ENCODE assay signal across 1 cellular context in genomic region chr1:246734861-246735260, GRCh38.
A peak's percentile ranks its signal among the peaks of the same experiment; 100 is the strongest.
TF ChIP-seq lines count a peak whose summit lies in the region.

No MANE protein-coding gene starts in this region.

TF ChIP-seq in endothelial cell of umbilical vein, 7 proteins besides CTCF, POLR2A, EP300 and RAD21 (continued from another document):
- peak; percentile 39 for TF ChIP-seq JUN (IDR thresholded peaks at IDR 0.05; ENCODE audit: borderline replicate concordance, insufficient read depth, insufficient read length, low read depth)
- TF ChIP-seq MYC (IDR thresholded peaks at IDR 0.05; ENCODE audit: low read depth, low read length) = no peak
